34 cellular contexts compared by ENCODE assay signal in genomic region chr11:46161201-46161600, GRCh38.
"Had no signal": no experiment of that assay in that cellular context is flagged by ENCODE, and none has a peak within 500 bp of the region (broad histone marks: within the 10 kb centered on the region; RNA-seq: fewer than 3 reads in every experiment).

No MANE protein-coding gene starts in this region.

- H3K4me3 ChIP-seq: PC-9 had no signal

- H2AFZ ChIP-seq: PC-9 had no signal

- H3K36me3 ChIP-seq: brain microvascular endothelial cell had no signal

- H3K9me3 ChIP-seq: SK-N-SH had no signal

- H3K36me3 Mint-ChIP-seq: activated CD4-positive, alpha-beta memory T cell treated with anti-CD3 and anti-CD28 coated beads for 36 hours; activated naive CD4-positive, alpha-beta T cell treated with anti-CD3 and anti-CD28 coated beads, Interleukin-2, amount 10 ng/mL, durations not matched to agents 7 days and 5 days; activated naive CD8-positive, alpha-beta T cell; WTC11 had no signal

- H3K4me2 ChIP-seq: KMS-11, SK-N-SH had no signal

- H3K4me3 Mint-ChIP-seq: activated CD4-positive, alpha-beta memory T cell treated with anti-CD3 and anti-CD28 coated beads for 36 hours; activated CD4-positive, alpha-beta T cell treated with anti-CD3 and anti-CD28 coated beads for 36 hours; activated naive CD4-positive, alpha-beta T cell treated with anti-CD3 and anti-CD28 coated beads, Interleukin-2, amount 10 ng/mL, durations not matched to agents 7 days and 5 days; activated naive CD8-positive, alpha-beta T cell; activated naive CD8-positive, alpha-beta T cell treated with anti-CD3 and anti-CD28 coated beads, Interleukin-2, amount 50 U/mL, for 24 hours; activated T-cell treated with anti-CD3 and anti-CD28 coated beads, Interleukin-2, amount 50 U/mL, for 4 hours; activated T-helper 1 cell treated with anti-CD3 and anti-CD28 coated beads, Interleukin-12 subunit alpha, Interleukin-12 subunit beta, Interleukin-2, Interleukin-4 antibody, amounts not matched to agents 30 ng/mL and 10 ng/mL and 1 ng/mL, durations not matched to agents 14 hours and 24 hours and 36 hours; T-helper 1 cell treated with Interleukin-12 subunit alpha and Interleukin-12 subunit beta and Interleukin-4 antibody, amounts not matched to agents 30 μg/mL and 1 μg/mL, for 36 hours; T-helper 2 cell treated with Interferon-gamma antibody and Interleukin-4, amounts not matched to agents 5 μg/mL and 100 μg/mL, for 36 hours; WTC11 had no signal

- DNase-seq: activated CD4-positive, alpha-beta memory T cell treated with anti-CD3 and anti-CD28 coated beads for 36 hours; activated CD4-positive, alpha-beta T cell treated with anti-CD3 and anti-CD28 coated beads for 36 hours; activated CD4-positive, alpha-beta T cell treated with anti-CD3 and anti-CD28 coated beads, Interleukin-2, amount 50 U/mL, for 1 hour; activated CD8-positive, alpha-beta memory T cell treated with anti-CD3 and anti-CD28 coated beads, Interleukin-2, amount 50 U/mL, for 4 hours; activated effector memory CD4-positive, alpha-beta T cell treated with Interleukin-2 at 50 U/mL for 16 hours; activated naive CD4-positive, alpha-beta T cell treated with anti-CD3 and anti-CD28 coated beads, Interleukin-2, amount 10 ng/mL, durations not matched to agents 7 days and 5 days; activated naive CD8-positive, alpha-beta T cell treated with anti-CD3 and anti-CD28 coated beads, Interleukin-2, amount 50 U/mL, for 24 hours; activated T-cell treated with anti-CD3 and anti-CD28 coated beads for 4 hours; activated T-cell treated with anti-CD3 and anti-CD28 coated beads, Interleukin-2, amount 50 U/mL, for 4 hours; amniotic stem cell; aorta; brain microvascular endothelial cell; central memory CD4-positive, alpha-beta T cell; MM.1S; MV-4-11; NCI-H1092; NCI-H1436 treated with DMSO at 0.1 percent for 48 hours; NCI-H1694 treated with DMSO at 0.1 percent for 48 hours; NCI-H2029; NCI-H2107; NCI-H2171; NCI-H510A; NCI-H526; NCI-H748 treated with DMSO at 0.1 percent for 48 hours; PC-9; Right ventricle myocardium superior; SK-N-SH had no signal

- ATAC-seq: activated CD4-positive, alpha-beta T cell treated with anti-CD3 and anti-CD28 coated beads for 36 hours; activated CD4-positive, CD25-positive, alpha-beta regulatory T cell treated with anti-CD3 and anti-CD28 coated beads, Interleukin-2, amount 50 U/mL, for 24 hours; activated naive CD8-positive, alpha-beta T cell treated with anti-CD3 and anti-CD28 coated beads, Interleukin-2, amount 50 U/mL, for 24 hours; activated T-cell treated with anti-CD3 and anti-CD28 coated beads, Interleukin-2, amount 50 U/mL, for 4 hours; WTC11 had no signal

- H3K4me1 Mint-ChIP-seq: activated naive CD4-positive, alpha-beta T cell treated with anti-CD3 and anti-CD28 coated beads, Interleukin-2, amount 10 ng/mL, durations not matched to agents 7 days and 5 days; activated naive CD8-positive, alpha-beta T cell treated with anti-CD3 and anti-CD28 coated beads, Interleukin-2, amount 50 U/mL, for 24 hours; WTC11 had no signal

- H3K9me3 Mint-ChIP-seq: activated CD4-positive, alpha-beta memory T cell treated with anti-CD3 and anti-CD28 coated beads for 36 hours; activated naive CD4-positive, alpha-beta T cell treated with anti-CD3 and anti-CD28 coated beads, Interleukin-2, amount 10 ng/mL, durations not matched to agents 7 days and 5 days; activated naive CD8-positive, alpha-beta T cell treated with anti-CD3 and anti-CD28 coated beads, Interleukin-2, amount 50 U/mL, for 24 hours; activated T-cell treated with anti-CD3 and anti-CD28 coated beads, Interleukin-2, amount 50 U/mL, for 4 hours; activated T-helper 1 cell treated with anti-CD3 and anti-CD28 coated beads, Interleukin-12 subunit alpha, Interleukin-12 subunit beta, Interleukin-2, Interleukin-4 antibody, amounts not matched to agents 30 ng/mL and 10 ng/mL and 1 ng/mL, durations not matched to agents 14 hours and 24 hours and 36 hours; T-helper 1 cell treated with Interleukin-12 subunit alpha and Interleukin-12 subunit beta and Interleukin-4 antibody, amounts not matched to agents 30 μg/mL and 1 μg/mL, for 36 hours; T-helper 2 cell treated with Interferon-gamma antibody and Interleukin-4, amounts not matched to agents 5 μg/mL and 100 μg/mL, for 36 hours; WTC11 had no signal

- H3K27ac ChIP-seq: brain microvascular endothelial cell, KMS-11 had no signal

- H3K27ac Mint-ChIP-seq: activated CD4-positive, alpha-beta memory T cell treated with anti-CD3 and anti-CD28 coated beads for 36 hours; activated CD4-positive, alpha-beta T cell treated with anti-CD3 and anti-CD28 coated beads for 36 hours; activated naive CD4-positive, alpha-beta T cell treated with anti-CD3 and anti-CD28 coated beads, Interleukin-2, amount 10 ng/mL, durations not matched to agents 7 days and 5 days; activated naive CD8-positive, alpha-beta T cell; activated naive CD8-positive, alpha-beta T cell treated with anti-CD3 and anti-CD28 coated beads, Interleukin-2, amount 50 U/mL, for 24 hours; activated T-helper 1 cell treated with anti-CD3 and anti-CD28 coated beads, Interleukin-12 subunit alpha, Interleukin-12 subunit beta, Interleukin-2, Interleukin-4 antibody, amounts not matched to agents 30 ng/mL and 10 ng/mL and 1 ng/mL, durations not matched to agents 14 hours and 24 hours and 36 hours; T-helper 1 cell treated with Interleukin-12 subunit alpha and Interleukin-12 subunit beta and Interleukin-4 antibody, amounts not matched to agents 30 μg/mL and 1 μg/mL, for 36 hours; T-helper 2 cell treated with Interferon-gamma antibody and Interleukin-4, amounts not matched to agents 5 μg/mL and 100 μg/mL, for 36 hours; WTC11 had no signal

- H3K9me2 ChIP-seq: SK-N-SH had no signal
